In genomic region chr1:26697441-26697977, GRCh38 we compare ENCODE assay signal across 8 cellular contexts. TPM values are rescaled to one million over a fixed set of nuclear protein-coding genes. Genes with fewer than 3 reads are reported as not detected.
DNase-seq lines count a peak whose midpoint lies in the region; ATAC-seq and TF ChIP-seq lines count a peak whose summit lies in the region.

No MANE protein-coding gene starts in this region.

- no peaks in the 10 kb centered on the region for H3K9me3 ChIP-seq in breast epithelium
- H3K9me3 ChIP-seq in upper lobe of left lung = no peaks in the 10 kb centered on the region

- H3K4me1 Mint-ChIP-seq in MCF 10A (ENCODE audit: insufficient read depth, unreplicated experiment) = peaks cover 13% of the 10 kb centered on the region
- peaks cover 22% of the 10 kb centered on the region for H3K4me1 Mint-ChIP-seq in activated T-cell treated with anti-CD3 and anti-CD28 coated beads, Interleukin-2, amount 50 U/mL, for 72 hours (ENCODE audit: low read depth)

- no peak for TF ChIP-seq CTCF in breast epithelium (IDR thresholded peaks at IDR 0.05)
- TF ChIP-seq CTCF in MCF 10A (IDR thresholded peaks at IDR 0.05; ENCODE audit: unreplicated experiment) = no peak
- TF ChIP-seq CTCF in kidney epithelial cell (IDR thresholded peaks at IDR 0.05; ENCODE audit: insufficient read depth, low read length, poor library complexity, severe bottlenecking) = no peak
- no peak for TF ChIP-seq CTCF in upper lobe of left lung (IDR thresholded peaks at IDR 0.05)

- TF ChIP-seq POLR2A in breast epithelium (IDR thresholded peaks at IDR 0.05) = no peak
- TF ChIP-seq POLR2A in upper lobe of left lung (IDR thresholded peaks at IDR 0.05) = no peak

- H3K36me3 ChIP-seq in breast epithelium = no peaks in the 10 kb centered on the region
- H3K36me3 ChIP-seq in kidney epithelial cell (ENCODE audit: control insufficient read depth, insufficient read depth, low read length) = no peaks in the 10 kb centered on the region
- no peaks in the 10 kb centered on the region for H3K36me3 ChIP-seq in upper lobe of left lung

- H3K27ac Mint-ChIP-seq in MCF 10A (ENCODE audit: low read depth, unreplicated experiment) = no peak overlapping the region
- peak overlapping the region; percentile 61 for H3K27ac Mint-ChIP-seq in activated T-cell treated with anti-CD3 and anti-CD28 coated beads, Interleukin-2, amount 50 U/mL, for 72 hours

- H3K27me3 ChIP-seq in breast epithelium (no peaks in the 10 kb centered on the region), kidney epithelial cell (ENCODE audit: control insufficient read depth, insufficient read depth, low read length) (no peaks in the 10 kb centered on the region), upper lobe of left lung (peaks cover 0 to 2% (median 0%) of the 10 kb centered on the region in 4 donors)

- WGBS in upper lobe of left lung, 2 donors = 0% methylated on average over 10 to 14 of the region's 28 CpGs

- intact Hi-C loops in breast epithelium (cut with DNase I; ENCODE audit: low total_unique reads) = loop anchor here (5.0 kb wide), 1 partner anchor 90 kb away; the partner anchor contains the start of gene PIGV
- intact Hi-C loops in MCF 10A (cut with micrococcal nuclease) = no loop called here

- H3K27ac ChIP-seq in breast epithelium (peak overlapping the region; percentile 98 to 99), upper lobe of left lung (peak overlapping the region; percentile 96 to 100 (median 97))

- H3K9me3 Mint-ChIP-seq in MCF 10A (ENCODE audit: unreplicated experiment) = no peaks in the 10 kb centered on the region
- H3K9me3 Mint-ChIP-seq in activated T-cell treated with anti-CD3 and anti-CD28 coated beads, Interleukin-2, amount 50 U/mL, for 72 hours = no peaks in the 10 kb centered on the region

- no TSS peak for BruUV-seq in MCF 10A (replicated peaks; lab: Mats Ljungman, UMichigan)

- CTCF ChIA-PET in MCF 10A (lab: Yijun Ruan, JAX) = interaction anchor here (0.9 to 3.9 kb wide), 3 partner anchors 20 to 88 kb away, joined by 3 to 18 read pairs (median 3); no protein-coding TSS in a partner anchor

- H3K4me1 ChIP-seq in breast epithelium (peaks cover 20 to 34% of the 10 kb centered on the region in 2 donors), upper lobe of left lung (peaks cover 58 to 65% (median 61%) of the 10 kb centered on the region in 4 donors)

- no peak for DNase-seq in breast epithelium (ENCODE audit: low spot score in 2 of 2)
- DNase-seq in MCF 10A (ENCODE audit: unreplicated experiment) = no peak
- peak; percentile 33 to 35 for DNase-seq in activated T-cell treated with anti-CD3 and anti-CD28 coated beads, Interleukin-2, amount 50 U/mL, for 72 hours
- no peak for DNase-seq in kidney epithelial cell (ENCODE audit: low read depth)
- DNase-seq in upper lobe of left lung = no peak
- DNase-seq in ureter (ENCODE audit: low spot score) = no peak
- DNase-seq in NCI-H2029 (lab: John Stamatoyannopoulos, UW) = no peak
- DNase-seq in SK-N-DZ (ENCODE audit: low spot score) = no peak

- ATAC-seq in activated T-cell treated with anti-CD3 and anti-CD28 coated beads, Interleukin-2, amount 50 U/mL, for 72 hours (replicated peaks in 1 of 2) = no peak
- no peak for ATAC-seq in upper lobe of left lung (ENCODE audit: low FRiP score in 2 of 2)

- POLR2A ChIA-PET in MCF 10A (lab: Yijun Ruan, JAX) = interaction anchor here (0.8 to 7.7 kb wide), 22 partner anchors 7 to 1551 kb away, joined by 3 to 63 read pairs (median 4); partner anchors contain the start of genes GPATCH3, PIGV and RPS6KA1

- H3K4me3 ChIP-seq in breast epithelium (peak overlapping the region; percentile 89 to 95 (median 93)), kidney epithelial cell (ENCODE audit: low read depth, low read length) (peak overlapping the region; percentile 77), upper lobe of left lung (peak overlapping the region; percentile 68 to 95 (median 90))

- TF ChIP-seq EP300 in upper lobe of left lung (IDR thresholded peaks at IDR 0.05) = no peak

- H3K36me3 Mint-ChIP-seq in MCF 10A (ENCODE audit: insufficient read depth, unreplicated experiment) = peaks cover 2% of the 10 kb centered on the region
- peaks cover 5% of the 10 kb centered on the region in 2 donors for H3K36me3 Mint-ChIP-seq in activated T-cell treated with anti-CD3 and anti-CD28 coated beads, Interleukin-2, amount 50 U/mL, for 72 hours (ENCODE audit: insufficient read depth in 2 of 2)

- H3K27me3 Mint-ChIP-seq in MCF 10A (ENCODE audit: insufficient read depth, unreplicated experiment) = no peaks in the 10 kb centered on the region
- H3K27me3 Mint-ChIP-seq in activated T-cell treated with anti-CD3 and anti-CD28 coated beads, Interleukin-2, amount 50 U/mL, for 72 hours (ENCODE audit: low read depth) = no peaks in the 10 kb centered on the region

- H3K4me3 Mint-ChIP-seq in MCF 10A (ENCODE audit: unreplicated experiment) = no peak overlapping the region
- H3K4me3 Mint-ChIP-seq in activated T-cell treated with anti-CD3 and anti-CD28 coated beads, Interleukin-2, amount 50 U/mL, for 72 hours = no peak overlapping the region

RNA-seq across cellular contexts. Expression of gene ARID1A, which starts 1.7 kb away (rescaled TPM):
- total RNA-seq in breast epithelium (10 to 100 TPM; 32.8 to 41.9 (median 35.4) TPM), MCF 10A (2022) (54.2 and 56.9 TPM in 2 replicates), kidney epithelial cell (43.7 and 63.1 TPM in 2 replicates), upper lobe of left lung (100 to 1,000 TPM in 1 of 6 donors, 10 to 100 TPM in 5; 61.3 to 102 (median 70.5) TPM), ureter (119 TPM)
- total RNA-seq in activated T-cell treated with anti-CD3 and anti-CD28 coated beads, Interleukin-2, amount 50 U/mL, for 72 hours = 10 to 100 TPM; 95.1 to 97.3 TPM
- polyA plus RNA-seq in SK-N-DZ (2014; cell fraction: cytosol; rRNA removed) = 28.8 and 29.1 TPM in 2 replicates
- 14.1 and 24.3 TPM in 2 replicates for polyA plus RNA-seq in SK-N-DZ (2014; cell fraction: nucleus; rRNA removed)

Comparison
In these comparisons a context has a peak if more than half of its experiments do, and no peak if none do; other contexts are left out.
1. DNase-seq: peak in activated T-cell treated with anti-CD3 and anti-CD28 coated beads, Interleukin-2, amount 50 U/mL, for 72 hours (2 of 2); none in breast epithelium (0 of 2), MCF 10A (single experiment), kidney epithelial cell (single experiment), upper lobe of left lung (0 of 2), ureter (single experiment), NCI-H2029 (single experiment) and SK-N-DZ (single experiment).
2. Peak in every context shown above with its lines, with median percentiles within 50 percentile points of each other: H3K4me3 ChIP-seq.